ENCODE assay signal across 8 cellular contexts in the genomic region with DNA sequence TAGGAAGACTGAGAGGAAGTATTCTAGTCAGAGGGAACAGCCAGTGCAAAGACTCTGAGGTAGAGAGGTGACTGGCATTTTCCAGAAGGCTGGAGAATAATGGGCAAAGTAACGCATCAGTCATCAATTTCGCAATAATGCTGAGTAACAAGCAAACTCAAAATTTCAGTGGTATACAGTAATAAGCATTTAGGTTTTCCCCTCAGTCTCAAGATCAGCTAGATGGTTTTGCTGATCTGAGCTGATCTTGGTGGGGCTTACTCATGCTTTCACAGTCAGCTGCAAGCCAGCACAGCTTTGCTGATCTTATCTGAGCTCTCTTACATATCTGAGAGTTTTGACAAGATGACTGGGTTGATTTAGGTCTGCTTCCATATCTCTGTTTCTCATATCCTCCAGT.
DNase-seq lines count a peak whose midpoint lies in the region; ATAC-seq, FAIRE-seq and TF ChIP-seq lines count a peak whose summit lies in the region.

No MANE protein-coding gene starts in this region.

- no peaks in the 10 kb centered on the region for H4K20me1 ChIP-seq in keratinocyte (ENCODE audit: control insufficient read depth, extremely low read depth, insufficient read depth, low read length)

- peak; percentile 34 for FAIRE-seq in keratinocyte (lab: Jason Lieb, UNC)

- peak; percentile 46 for DNase-seq in AG20443 (ENCODE audit: low spot score)
- DNase-seq in SK-N-DZ (ENCODE audit: low spot score) = peak; percentile 61
- peak; percentile 82 for DNase-seq in keratinocyte (ENCODE audit: low read depth, low spot score)
- no peak for DNase-seq in erythroblast (lab: John Stamatoyannopoulos, UW)
- DNase-seq in NCI-H1417 (lab: John Stamatoyannopoulos, UW) = no peak
- no peak for DNase-seq in posterior cingulate gyrus
- DNase-seq in NCI-H2227 (lab: John Stamatoyannopoulos, UW; ENCODE audit: unreplicated experiment) = no peak

- no peak overlapping the region for H2AFZ ChIP-seq in keratinocyte (ENCODE audit: control insufficient read depth, low read length)

- peaks cover 25% of the 10 kb centered on the region for H3K4me1 ChIP-seq in keratinocyte (ENCODE audit: control insufficient read depth, extremely low read depth, insufficient read depth, low read length)

- no peaks in the 10 kb centered on the region for H3K79me2 ChIP-seq in keratinocyte (ENCODE audit: control insufficient read depth, insufficient read depth, low read length)

- H3K4me2 ChIP-seq in keratinocyte (ENCODE audit: control insufficient read depth, extremely low read depth, insufficient read depth, low read depth, low read length) = no peak overlapping the region

- no peak overlapping the region for H3K9ac ChIP-seq in keratinocyte (ENCODE audit: control insufficient read depth, extremely low read depth, insufficient read depth, low read length)

- H3K9me1 ChIP-seq in keratinocyte (ENCODE audit: control insufficient read depth, extremely low read depth, insufficient read depth, low read length) = no peaks in the 10 kb centered on the region

- no peak for TF ChIP-seq CTCF in keratinocyte (optimal IDR thresholded peaks at IDR 0.05 in 1 of 3, IDR thresholded peaks at IDR 0.05 in 1 of 3, conservative IDR thresholded peaks at IDR 0.05 in 1 of 3; ENCODE audit: extremely low read depth in 1 of 3, insufficient read depth in 2 of 3, low read length in 3 of 3)

- no peaks in the 10 kb centered on the region for H3K36me3 ChIP-seq in keratinocyte (ENCODE audit: control insufficient read depth in 2 of 2, extremely low read depth in 1 of 2, insufficient read depth in 2 of 2, low read length in 2 of 2)

- dilution Hi-C loops in keratinocyte (cut with MboI; ENCODE audit: extremely low pct_ligation_motif_present, low sequenced_read_pairs) = no loop called here

- peak; percentile 27 for ATAC-seq in GM19468 (IDR thresholded peaks at IDR 0.05; ENCODE audit: extremely low read depth, unreplicated experiment)

- H3K4me3 ChIP-seq in keratinocyte (ENCODE audit: control insufficient read depth in 2 of 3, extremely low read depth in 1 of 3, insufficient read depth in 2 of 3, low read depth in 1 of 3, low read length in 3 of 3) = no peak overlapping the region

- TF ChIP-seq POLR2A in erythroblast (IDR thresholded peaks at IDR 0.05; ENCODE audit: low read length) = no peak

- intact Hi-C loops in posterior cingulate gyrus (cut with DNase I) = no loop called here

- peak overlapping the region; percentile 72 for H3K27ac ChIP-seq in keratinocyte (ENCODE audit: control insufficient read depth, insufficient read depth, low read length)

- H3K27me3 ChIP-seq in keratinocyte (ENCODE audit: control insufficient read depth, extremely low read depth, insufficient read depth, low read length) = no peaks in the 10 kb centered on the region

- H3K9me3 ChIP-seq in keratinocyte (ENCODE audit: control insufficient read depth, low read depth, low read length) = no peaks in the 10 kb centered on the region

Comparison
In these comparisons a context has a peak if more than half of its experiments do, and no peak if none do; other contexts are left out.
1. DNase-seq: peak in AG20443 (single experiment), SK-N-DZ (single experiment) and keratinocyte (single experiment); none in erythroblast (0 of 2), NCI-H1417 (0 of 3), posterior cingulate gyrus (0 of 10) and NCI-H2227 (single experiment).